In the genomic region with DNA sequence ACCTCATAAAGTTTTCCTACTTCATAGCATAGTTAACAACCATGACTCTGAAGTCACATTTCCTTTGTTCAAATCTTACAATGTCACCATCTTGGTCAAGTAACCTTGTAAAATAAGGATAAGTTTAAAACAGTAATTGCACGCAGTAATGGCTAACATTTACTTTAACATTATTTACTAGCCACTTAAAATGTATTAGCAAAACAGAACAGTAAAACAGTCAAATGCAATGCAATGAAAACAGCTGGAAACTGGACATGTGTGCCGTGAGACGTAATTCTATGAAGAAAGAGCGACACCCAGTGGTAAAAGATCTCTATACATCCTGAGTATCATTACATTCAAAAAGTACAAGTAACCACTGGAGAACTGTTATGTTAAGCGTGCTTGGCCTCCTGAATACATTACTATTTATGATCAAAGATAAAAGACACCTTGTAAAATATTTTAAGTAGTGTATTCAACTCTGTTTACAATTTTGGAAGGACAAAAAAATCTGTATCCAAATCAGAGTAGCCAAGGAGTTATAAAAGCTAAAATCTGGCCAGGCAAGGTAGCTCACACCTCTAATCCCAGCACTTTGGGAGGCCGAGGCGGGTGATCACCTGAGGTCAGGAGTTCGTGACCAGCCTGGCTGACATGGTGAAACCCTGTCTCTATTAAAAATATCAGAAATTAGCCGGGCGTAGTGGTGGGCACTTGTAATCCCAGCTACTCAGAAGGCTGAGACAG, we compare ENCODE assay signal across 8 cellular contexts. TPM values are rescaled to one million over a fixed set of nuclear protein-coding genes. Genes with fewer than 3 reads are reported as not detected.
DNase-seq lines count a peak whose midpoint lies in the region; ATAC-seq, FAIRE-seq and TF ChIP-seq lines count a peak whose summit lies in the region.

No MANE protein-coding gene starts in this region.

- no peak overlapping the region for H3K4me3 ChIP-seq in A549
- H3K4me3 ChIP-seq in cardiac muscle cell: no peak overlapping the region

- TF ChIP-seq EP300 in A549 (IDR thresholded peaks at IDR 0.05): no peak

- no peak overlapping the region for H3K27ac Mint-ChIP-seq in activated B cell treated with CpG ODN at 0.5 μM for 24 hours

- H3K9me3 ChIP-seq in A549 (no peaks in the 10 kb centered on the region), cardiac muscle cell (ENCODE audit: low read depth) (no peaks in the 10 kb centered on the region)

- peaks cover 24% of the 10 kb centered on the region for H3K36me3 ChIP-seq in cardiac muscle cell

- WGBS in A549 (ENCODE audit: missing lambda C conversion rate): 39% methylated on average over 10 of the region's 10 CpGs

- no peak for TF ChIP-seq POLR2A in A549 (IDR thresholded peaks at IDR 0.05; ENCODE audit: low read length)

- peak; percentile 62 to 71 for DNase-seq in A549 (ENCODE audit: low read depth in 1 of 2, low spot score in 1 of 2)
- peak; percentile 46 for DNase-seq in GM10266 (ENCODE audit: extremely low spot score)
- peak; percentile 13 for DNase-seq in NCI-H2107 (lab: John Stamatoyannopoulos, UW)
- DNase-seq in activated B cell treated with CpG ODN at 0.5 μM for 24 hours: no peak
- peak; percentile 81 to 84 for DNase-seq in cardiac muscle cell (ENCODE audit: low read depth in 1 of 2, low spot score in 1 of 2)
- DNase-seq in renal cortical epithelial cell (ENCODE audit: low read depth): peak; percentile 72

- POLR2A ChIA-PET in A549 (lab: Yijun Ruan, JAX): no interaction called here
- POLR2A ChIA-PET in activated B cell treated with CpG ODN at 0.5 μM for 24 hours (lab: Charles Lee): interaction anchor here (0.8 kb wide), 1 partner anchor 28 kb away, joined by 3 read pairs; the partner anchor contains the start of gene ATE1

- H3K4me3 Mint-ChIP-seq in activated B cell treated with CpG ODN at 0.5 μM for 24 hours: no peak overlapping the region

- no peaks in the 10 kb centered on the region for H3K27me3 ChIP-seq in cardiac muscle cell

- TF ChIP-seq CTCF in A549 (IDR thresholded peaks at IDR 0.05) (peak; percentile 63), GM10266 (IDR thresholded peaks at IDR 0.05; ENCODE audit: control insufficient read depth, insufficient read depth, low read depth, missing control alignments) (peak; percentile 46), activated B cell treated with CpG ODN at 0.5 μM for 24 hours (IDR thresholded peaks at IDR 0.05) (no peak), cardiac muscle cell (IDR thresholded peaks at IDR 0.05; ENCODE audit: low read depth, low read length) (peak; percentile 66)

- peaks cover 3% of the 10 kb centered on the region for H3K4me1 Mint-ChIP-seq in activated B cell treated with CpG ODN at 0.5 μM for 24 hours

- H3K4me2 ChIP-seq in A549: 0 out of 3 replicates have a peak overlapping the region, but pooled peaks have one; percentile 13

- intact Hi-C loops in activated B cell treated with CpG ODN at 0.5 μM for 24 hours (cut with micrococcal nuclease): loop anchor here (1.0 kb wide), 2 partner anchors 951 to 958 kb away; no protein-coding TSS in a partner anchor

- H3K27me3 Mint-ChIP-seq in activated B cell treated with CpG ODN at 0.5 μM for 24 hours: no peaks in the 10 kb centered on the region

- H3K4me1 ChIP-seq in A549: peaks cover 5% of the 10 kb centered on the region; the same call in 1 of the 3 replicates
- no peaks in the 10 kb centered on the region for H3K4me1 ChIP-seq in cardiac muscle cell (ENCODE audit: low read depth)

- FAIRE-seq in A549 (lab: Jason Lieb, UNC): peak; percentile 76

- peaks cover 53% of the 10 kb centered on the region for H3K36me3 Mint-ChIP-seq in activated B cell treated with CpG ODN at 0.5 μM for 24 hours (ENCODE audit: low read depth)

- CTCF ChIA-PET in A549 (lab: Yijun Ruan, JAX) (interaction anchor here (0.6 to 4.0 kb wide), 31 partner anchors 8 to 1221 kb away, joined by 3 to 56 read pairs (median 4); partner anchors contain the start of genes ATE1 and NSMCE4A), activated B cell treated with CpG ODN at 0.5 μM for 24 hours (lab: Charles Lee) (interaction anchor here (0.9 to 1.9 kb wide), 4 partner anchors 13 to 957 kb away, joined by 3 to 8 read pairs (median 5); no protein-coding TSS in a partner anchor)

- ATAC-seq in A549: peak; percentile 96 to 98
- ATAC-seq in HG02885 (IDR thresholded peaks at IDR 0.05; ENCODE audit: poor library complexity, unreplicated experiment): peak; percentile 78
- ATAC-seq in activated B cell treated with CpG ODN at 0.5 μM for 24 hours (ENCODE audit: low read depth): peak; percentile 40
- ATAC-seq in HG02973 (IDR thresholded peaks at IDR 0.05; ENCODE audit: unreplicated experiment): no peak

- peak; percentile 57 to 63 for TF ChIP-seq RAD21 in A549 (conservative IDR thresholded peaks at IDR 0.05 in 1 of 2, IDR thresholded peaks at IDR 0.05 in 1 of 2)

- no peaks in the 10 kb centered on the region for H3K9me3 Mint-ChIP-seq in activated B cell treated with CpG ODN at 0.5 μM for 24 hours

- H3K27ac ChIP-seq in A549 (0 out of 6 replicates have a peak overlapping the region, but pooled peaks of 1 of the 2 experiments have one; percentile 2), cardiac muscle cell (peak overlapping the region; percentile 5)

TF ChIP-seq in A549, 52 proteins besides CTCF, POLR2A, EP300 and RAD21:
- TF ChIP-seq POLR2AphosphoS2 (conservative IDR thresholded peaks at IDR 0.05; ENCODE audit: low read length): no peak
- no peak for TF ChIP-seq EHMT2 (IDR thresholded peaks at IDR 0.05; ENCODE audit: low read depth)
- no peak for TF ChIP-seq SREBF2 (IDR thresholded peaks at IDR 0.05)
- TF ChIP-seq NFE2L2 (conservative IDR thresholded peaks at IDR 0.05; ENCODE audit: low read length): no peak
- TF ChIP-seq KDM1A (IDR thresholded peaks at IDR 0.05; ENCODE audit: low read depth): no peak
- TF ChIP-seq SMC3 (IDR thresholded peaks at IDR 0.05): peak; percentile 51
- no peak for TF ChIP-seq REST (IDR thresholded peaks at IDR 0.05)
- TF ChIP-seq, protein P1, sequence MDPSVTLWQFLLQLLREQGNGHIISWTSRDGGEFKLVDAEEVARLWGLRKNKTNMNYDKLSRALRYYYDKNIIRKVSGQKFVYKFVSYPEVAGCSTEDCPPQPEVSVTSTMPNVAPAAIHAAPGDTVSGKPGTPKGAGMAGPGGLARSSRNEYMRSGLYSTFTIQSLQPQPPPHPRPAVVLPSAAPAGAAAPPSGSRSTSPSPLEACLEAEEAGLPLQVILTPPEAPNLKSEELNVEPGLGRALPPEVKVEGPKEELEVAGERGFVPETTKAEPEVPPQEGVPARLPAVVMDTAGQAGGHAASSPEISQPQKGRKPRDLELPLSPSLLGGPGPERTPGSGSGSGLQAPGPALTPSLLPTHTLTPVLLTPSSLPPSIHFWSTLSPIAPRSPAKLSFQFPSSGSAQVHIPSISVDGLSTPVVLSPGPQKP (IDR thresholded peaks at IDR 0.05; ENCODE audit: low read depth, low read length): no peak
- TF ChIP-seq ZSCAN20 (CRISPR knock-in tag; IDR thresholded peaks at IDR 0.05): no peak
- 0 out of 2 replicates have a peak, but pooled peaks have one; percentile 21 for TF ChIP-seq MAX (IDR thresholded peaks at IDR 0.05)
- no peak for TF ChIP-seq GATA3 (IDR thresholded peaks at IDR 0.05; ENCODE audit: borderline replicate concordance)
- no peak for TF ChIP-seq RARB (CRISPR knock-in tag; IDR thresholded peaks at IDR 0.05)
TF ChIP-seq in A549: peak in this region for 2.

RNA-seq across cellular contexts. Expression of gene ATE1, which starts 27.2 kb away (rescaled TPM):
- 56.6 and 58.8 TPM in 2 replicates for polyA plus RNA-seq in A549 (2011; rRNA removed)
- 6.8 and 8.2 TPM in 2 replicates for polyA plus RNA-seq in A549 (2012; cell fraction: cytosol; rRNA removed)
- 3.2 and 6.3 TPM in 2 replicates for polyA plus RNA-seq in A549 (2012; cell fraction: nucleus; rRNA removed)
- 23.7 to 27.2 TPM (median 25.0 TPM) in 3 replicates for polyA plus RNA-seq in A549 (2017; fragmentation: RNase III; extraction: RNeasy Plus Mini Kit Qiagen cat#74134 plus additional on column Dnase treatment)
- 59.0 and 61.5 TPM in 2 replicates for polyA minus RNA-seq in A549 (2011; rRNA and poly(A)+ RNA removed)
- total RNA-seq in activated B cell treated with CpG ODN at 0.5 μM for 24 hours: 26.0 and 31.0 TPM in 2 replicates
- total RNA-seq in cardiac muscle cell: 20.0 and 21.4 TPM in 2 replicates
- polyA plus RNA-seq in cardiac muscle cell: 18.4 and 31.2 TPM in 2 replicates
- 29.0 and 46.2 TPM in 2 replicates for total RNA-seq in renal cortical epithelial cell
